11 cellular contexts compared by ENCODE assay signal in genomic region chr9:130220351-130220750, GRCh38. TPM values are rescaled to one million over a fixed set of nuclear protein-coding genes. Genes with fewer than 3 reads are reported as not detected.
DNase-seq lines count a peak whose midpoint lies in the region; ATAC-seq, FAIRE-seq and TF ChIP-seq lines count a peak whose summit lies in the region.
"Had no signal": no experiment of that assay in that cellular context is flagged by ENCODE, and none has a peak within 500 bp of the region (broad histone marks: within the 10 kb centered on the region; RNA-seq: fewer than 3 reads in every experiment).

No MANE protein-coding gene starts in this region.

- H3K9me3 ChIP-seq in neural progenitor cell (ENCODE audit: low read depth) = no peaks in the 10 kb centered on the region

- H3K27me3 ChIP-seq in neural progenitor cell = no peaks in the 10 kb centered on the region

- H2AFZ ChIP-seq in neural progenitor cell (replicated peaks) = no peak overlapping the region

- no peak for FAIRE-seq in GM12891 (lab: Jason Lieb, UNC)

- peaks cover 7% of the 10 kb centered on the region for H4K20me1 ChIP-seq in neural progenitor cell (ENCODE audit: low read depth)

- no peak for ATAC-seq in left colon

- peak; percentile 60 for DNase-seq in AG08395 (ENCODE audit: low spot score)
- peak; percentile 86 for DNase-seq in SK-N-DZ (ENCODE audit: low spot score)
- DNase-seq in fibroblast of the conjunctiva (ENCODE audit: low read depth) = peak; percentile 26
- DNase-seq in neural progenitor cell (ENCODE audit: low spot score) = peak; percentile 63
- DNase-seq in GM12891 (ENCODE audit: insufficient read length, low spot score) = no peak
- DNase-seq in activated naive CD4-positive, alpha-beta T cell (lab: John Stamatoyannopoulos, UW) = no peak
- DNase-seq in NCI-H1930 (lab: John Stamatoyannopoulos, UW) = no peak
- no peak for DNase-seq in left colon
- DNase-seq: activated B cell treated with CpG ODN at 0.5 μM for 24 hours, NCI-H226 had no signal

- intact Hi-C loops in left colon (cut with DNase I, micrococcal nuclease) = no loop called here

- no peak overlapping the region for H3K4me2 ChIP-seq in neural progenitor cell

- H3K9me3 Mint-ChIP-seq in neural progenitor cell = no peaks in the 10 kb centered on the region
- H3K9me3 Mint-ChIP-seq: activated B cell treated with CpG ODN at 0.5 μM for 24 hours, CD14-positive monocyte had no signal

- peaks cover 16% of the 10 kb centered on the region for H3F3A ChIP-seq in neural progenitor cell (ENCODE audit: low read depth)

- H3K9ac ChIP-seq in neural progenitor cell = no peak overlapping the region

- H3K4me1 Mint-ChIP-seq in neural progenitor cell = peaks cover 17% of the 10 kb centered on the region
- H3K4me1 Mint-ChIP-seq: activated B cell treated with CpG ODN at 0.5 μM for 24 hours, CD14-positive monocyte had no signal

- H3K36me3 Mint-ChIP-seq in neural progenitor cell = peaks cover 4% of the 10 kb centered on the region
- H3K36me3 Mint-ChIP-seq: CD14-positive monocyte had no signal

- peaks cover 6% of the 10 kb centered on the region for H3K4me1 ChIP-seq in neural progenitor cell

- TF ChIP-seq CTCF in neural progenitor cell (IDR thresholded peaks at IDR 0.05) = peak; percentile 21

- no peak overlapping the region for H3K4me3 Mint-ChIP-seq in neural progenitor cell
- H3K4me3 Mint-ChIP-seq: activated B cell treated with CpG ODN at 0.5 μM for 24 hours had no signal

- H3K79me2 ChIP-seq in neural progenitor cell (ENCODE audit: low read depth) = no peaks in the 10 kb centered on the region

- H3K36me3 ChIP-seq in neural progenitor cell = no peaks in the 10 kb centered on the region

- peak overlapping the region; percentile 79 for H3K27ac Mint-ChIP-seq in neural progenitor cell
- H3K27ac Mint-ChIP-seq: activated B cell treated with CpG ODN at 0.5 μM for 24 hours had no signal

- TF ChIP-seq POLR2A in GM12891 (IDR thresholded peaks at IDR 0.05; ENCODE audit: low read depth, low read length) = no peak

- H3K4me3 ChIP-seq in neural progenitor cell = no peak overlapping the region

- peak overlapping the region; percentile 66 for H3K27ac ChIP-seq in neural progenitor cell

- H3K27me3 Mint-ChIP-seq in neural progenitor cell (ENCODE audit: insufficient read depth, low read depth) = peaks cover 4% of the 10 kb centered on the region
- H3K27me3 Mint-ChIP-seq: activated B cell treated with CpG ODN at 0.5 μM for 24 hours had no signal

TF ChIP-seq in GM12891, 5 proteins besides CTCF, POLR2A, EP300 and RAD21:
- TF ChIP-seq POU2F2 (IDR thresholded peaks at IDR 0.05; ENCODE audit: low read depth, low read length) (no peak), SPI1 (IDR thresholded peaks at IDR 0.05; ENCODE audit: low read depth, low read length) (no peak), TAF1 (IDR thresholded peaks at IDR 0.05; ENCODE audit: low read depth, low read length) (no peak), POLR2AphosphoS5 (IDR thresholded peaks at IDR 0.05; ENCODE audit: low read depth, low read length) (no peak), PAX5 (IDR thresholded peaks at IDR 0.05; ENCODE audit: insufficient read depth, low read length, severe bottlenecking) (no peak)

RNA-seq across cellular contexts. Expression of gene HMCN2, which starts 45.2 kb away (rescaled TPM):
- polyA plus RNA-seq in SK-N-DZ (2014; cell fraction: cytosol; rRNA removed) = 9.8 and 11.5 TPM in 2 replicates
- 86.4 and 102 TPM in 2 replicates for polyA plus RNA-seq in SK-N-DZ (2014; cell fraction: nucleus; rRNA removed)
- total RNA-seq in neural progenitor cell (ENCODE audit: low replicate concordance) (0.15 and 0.40 TPM in 2 replicates), left colon (10 to 100 TPM; 19.1 to 23.3 TPM)
- not detected for polyA plus RNA-seq in GM12891 (2012; ENCODE audit: low read depth, missing spikeins)
- total RNA-seq: activated B cell treated with CpG ODN at 0.5 μM for 24 hours had no signal
- polyA plus RNA-seq: CD14-positive monocyte had no signal

RNA-seq across cellular contexts. Expression of gene NCS1, which starts 48.1 kb away (rescaled TPM):
- 76.0 and 86.7 TPM in 2 replicates for polyA plus RNA-seq in SK-N-DZ (2014; cell fraction: cytosol; rRNA removed)
- 48.3 and 54.0 TPM in 2 replicates for polyA plus RNA-seq in SK-N-DZ (2014; cell fraction: nucleus; rRNA removed)
- total RNA-seq in neural progenitor cell (ENCODE audit: low replicate concordance) (16.0 and 28.5 TPM in 2 replicates), left colon (10 to 100 TPM in 1 of 2 donors, 1 to 10 TPM in 1; 2.1 to 23.7 TPM)
- polyA plus RNA-seq in GM12891 (2012; ENCODE audit: low read depth, missing spikeins) = 0.08 TPM
- polyA plus RNA-seq: CD14-positive monocyte had no signal

Comparison
In these comparisons a context has a peak if more than half of its experiments do, and no peak if none do; other contexts are left out.
1. DNase-seq: peak in AG08395 (single experiment), SK-N-DZ (single experiment), fibroblast of the conjunctiva (single experiment) and neural progenitor cell (single experiment); none in GM12891 (single experiment), activated naive CD4-positive, alpha-beta T cell (0 of 4), NCI-H1930 (0 of 2) and left colon (0 of 2).
2. RNA of gene HMCN2, which starts 45.2 kb away (total RNA-seq): 19.1 to 23.3 TPM in left colon; 0.15 to 0.40 TPM in neural progenitor cell; every median in the first group is over 10 times any median in the second.